In genomic region chr3:32194653-32195052, GRCh38 we compare ENCODE assay signal across 20 cellular contexts. TPM values are rescaled to one million over a fixed set of nuclear protein-coding genes. Genes with fewer than 3 reads are reported as not detected.
DNase-seq lines count a peak whose midpoint lies in the region; ATAC-seq, FAIRE-seq and TF ChIP-seq lines count a peak whose summit lies in the region.
"Had no signal": no experiment of that assay in that cellular context is flagged by ENCODE, and none has a peak within 500 bp of the region (broad histone marks: within the 10 kb centered on the region; RNA-seq: fewer than 3 reads in every experiment).

No MANE protein-coding gene starts in this region.

- no peak overlapping the region for H3K4me2 ChIP-seq in OCI-LY3 (ENCODE audit: low read length)
- H3K4me2 ChIP-seq in endothelial cell of umbilical vein (ENCODE audit: insufficient read depth, low read length): no peak overlapping the region
- H3K4me2 ChIP-seq: A549, KMS-11 had no signal

- no peaks in the 10 kb centered on the region for H3K27me3 Mint-ChIP-seq in progenitor cell of endocrine pancreas

- H3K27me3 ChIP-seq in heart right ventricle (no peaks in the 10 kb centered on the region), OCI-LY3 (ENCODE audit: low read depth, low read length) (peaks cover 3% of the 10 kb centered on the region; the same call in 1 of the 2 replicates), endothelial cell of umbilical vein (ENCODE audit: control insufficient read depth in 2 of 2, insufficient read depth in 2 of 2, low read length in 2 of 2) (peaks cover 0 to 7% of the 10 kb centered on the region in 2 experiments), spleen (replicated peaks in 1 of 7) (peaks cover 0 to 8% (median 0%) of the 10 kb centered on the region in 7 donors)

- TF ChIP-seq POLR2A in endothelial cell of umbilical vein (IDR thresholded peaks at IDR 0.05; ENCODE audit: low read depth, low read length) (no peak), spleen (IDR thresholded peaks at IDR 0.05) (no peak)

- no peak for DNase-seq in heart right ventricle
- DNase-seq in Right ventricle myocardium inferior (ENCODE audit: missing footprints): no peak
- DNase-seq in endothelial cell of umbilical vein (ENCODE audit: low read depth, low spot score): peak; percentile 33
- no peak for DNase-seq in progenitor cell of endocrine pancreas (ENCODE audit: low spot score, unreplicated experiment)
- no peak for DNase-seq in spleen
- DNase-seq: Caco-2; DMS53; MM.1S; NCI-H1105; NCI-H187 treated with DMSO at 0.1 percent for 48 hours; NCI-H2171 treated with DMSO at 0.1 percent for 48 hours; NCI-H524; NK-92 treated with Interleukin-12 subunit alpha and Interleukin-12 subunit beta, amount 100 ng/mL, for 24 hours had no signal

- no TSS peak for BruUV-seq in endothelial cell of umbilical vein (replicated peaks; lab: Mats Ljungman, UMichigan)

- H3K4me3 ChIP-seq in heart right ventricle: no peak overlapping the region
- H3K4me3 ChIP-seq in OCI-LY3 (ENCODE audit: low read length): no peak overlapping the region
- H3K4me3 ChIP-seq in endothelial cell of umbilical vein (replicated peaks in 1 of 3; ENCODE audit: insufficient read depth in 1 of 3, low read depth in 1 of 3, low read length in 3 of 3): no peak overlapping the region
- H3K4me3 ChIP-seq in spleen: no peak overlapping the region
- H3K4me3 ChIP-seq: A549, GM12878 had no signal

- TF ChIP-seq CTCF in heart right ventricle (IDR thresholded peaks at IDR 0.05) (no peak), OCI-LY3 (IDR thresholded peaks at IDR 0.05; ENCODE audit: low read depth, low read length) (no peak), endothelial cell of umbilical vein (IDR thresholded peaks at IDR 0.05; ENCODE audit: extremely low read depth in 1 of 2, insufficient read depth in 1 of 2, low read depth in 1 of 2, low read length in 2 of 2) (no peak), progenitor cell of endocrine pancreas (IDR thresholded peaks at IDR 0.05; ENCODE audit: unreplicated experiment) (no peak), spleen (IDR thresholded peaks at IDR 0.05 in 8 of 11, conservative IDR thresholded peaks at IDR 0.05 in 3 of 11) (no peak)

- no peaks in the 10 kb centered on the region for H3K9me3 Mint-ChIP-seq in progenitor cell of endocrine pancreas (ENCODE audit: low read depth)

- H3K79me2 ChIP-seq in OCI-LY3 (ENCODE audit: low read length) (no peaks in the 10 kb centered on the region), endothelial cell of umbilical vein (ENCODE audit: control insufficient read depth, insufficient read depth, low read length) (no peaks in the 10 kb centered on the region)

- H3K9me1 ChIP-seq in endothelial cell of umbilical vein (replicated peaks; ENCODE audit: control insufficient read depth, extremely low read depth, insufficient read depth, low read length): no peaks in the 10 kb centered on the region

- dilution Hi-C loops in endothelial cell of umbilical vein (cut with MboI; ENCODE audit: extremely low pct_ligation_motif_present, low sequenced_read_pairs): no loop called here

- peaks cover 15% of the 10 kb centered on the region for H3K4me1 Mint-ChIP-seq in progenitor cell of endocrine pancreas (ENCODE audit: low read depth)

- H3K36me3 ChIP-seq in heart right ventricle (no peaks in the 10 kb centered on the region), OCI-LY3 (replicated peaks; ENCODE audit: low read depth, low read length) (no peaks in the 10 kb centered on the region), endothelial cell of umbilical vein (ENCODE audit: control insufficient read depth in 2 of 2, extremely low read depth in 1 of 2, insufficient read depth in 2 of 2, low read length in 2 of 2) (no peaks in the 10 kb centered on the region), spleen (no peaks in the 10 kb centered on the region)

- CTCF ChIA-PET in endothelial cell of umbilical vein (lab: Charles Lee): no interaction called here

- no peaks in the 10 kb centered on the region for H3K36me3 Mint-ChIP-seq in progenitor cell of endocrine pancreas (ENCODE audit: insufficient read depth)

- H3K4me1 ChIP-seq in heart right ventricle (peaks cover 0 to 42% (median 18%) of the 10 kb centered on the region in 9 donors), OCI-LY3 (ENCODE audit: low read length) (peaks cover 9% of the 10 kb centered on the region), endothelial cell of umbilical vein (ENCODE audit: control insufficient read depth, extremely low read depth, insufficient read depth, low read length) (no peaks in the 10 kb centered on the region), spleen (no peaks in the 10 kb centered on the region)
- H3K4me1 ChIP-seq: A549, Caco-2 had no signal

- FAIRE-seq in endothelial cell of umbilical vein (lab: Jason Lieb, UNC): no peak
- FAIRE-seq: A549, GM12878 had no signal

- peak overlapping the region; percentile 82 for H3K27ac Mint-ChIP-seq in progenitor cell of endocrine pancreas

- H3K4me3 Mint-ChIP-seq in progenitor cell of endocrine pancreas (ENCODE audit: low read depth): no peak overlapping the region

- H4K20me1 ChIP-seq in OCI-LY3 (ENCODE audit: insufficient read depth, low read length) (no peaks in the 10 kb centered on the region), endothelial cell of umbilical vein (replicated peaks; ENCODE audit: control insufficient read depth, extremely low read depth, insufficient read depth, low read length) (no peaks in the 10 kb centered on the region)

- ATAC-seq in heart right ventricle: peak in 6 of 8 donors; percentile 30 to 73 (median 58)
- no peak for ATAC-seq in Right ventricle myocardium inferior
- no peak for ATAC-seq in GM19455 (IDR thresholded peaks at IDR 0.05; ENCODE audit: unreplicated experiment)
- ATAC-seq in GM18498 (IDR thresholded peaks at IDR 0.05; ENCODE audit: unreplicated experiment): no peak
- ATAC-seq: A549, GM12878, HCT116 had no signal

- POLR2A ChIA-PET in endothelial cell of umbilical vein (lab: Charles Lee): no interaction called here

- 0 out of 2 replicates have a peak overlapping the region, but pooled peaks have one; percentile 5 for H2AFZ ChIP-seq in OCI-LY3 (ENCODE audit: low read depth, low read length)
- H2AFZ ChIP-seq in endothelial cell of umbilical vein (ENCODE audit: low read depth, low read length): no peak overlapping the region

- H3K9me3 ChIP-seq in heart right ventricle (no peaks in the 10 kb centered on the region), OCI-LY3 (ENCODE audit: insufficient read depth, low read length) (no peaks in the 10 kb centered on the region), endothelial cell of umbilical vein (replicated peaks; ENCODE audit: control insufficient read depth, insufficient read depth, low read length) (no peaks in the 10 kb centered on the region), spleen (no peaks in the 10 kb centered on the region)
- H3K9me3 ChIP-seq: A549, Caco-2 had no signal

- H3K27ac ChIP-seq in heart right ventricle: peak overlapping the region in 5 of 10 donors; percentile 9 to 53 (median 37)
- no peak overlapping the region for H3K27ac ChIP-seq in OCI-LY3 (ENCODE audit: low read length)
- H3K27ac ChIP-seq in endothelial cell of umbilical vein (ENCODE audit: insufficient read depth, low read depth, low read length): no peak overlapping the region
- no peak overlapping the region for H3K27ac ChIP-seq in spleen
- H3K27ac ChIP-seq: A549, KMS-11 had no signal

- intact Hi-C loops in heart right ventricle (cut with DNase I): loop anchor here in 1 of 10 donors (5.0 kb wide), 1 partner anchor 93 kb away; no protein-coding TSS in a partner anchor
- intact Hi-C loops in Right ventricle myocardium inferior (cut with DNase I): no loop called here
- intact Hi-C loops in endothelial cell of umbilical vein (cut with micrococcal nuclease): no loop called here
- intact Hi-C loops in spleen (cut with DNase I; ENCODE audit: low total_unique reads): no loop called here

- 74 to 78% methylated on average over 1 of the region's 1 CpG for WGBS in heart right ventricle, 2 donors
- 84 to 100% (median 90%) methylated on average over 1 of the region's 1 CpG for WGBS in spleen, 5 donors

- H3K9ac ChIP-seq in OCI-LY3 (ENCODE audit: low read length): no peak overlapping the region
- no peak overlapping the region for H3K9ac ChIP-seq in endothelial cell of umbilical vein (replicated peaks; ENCODE audit: extremely low read depth, insufficient read depth, low read length)
- H3K9ac ChIP-seq: KMS-11 had no signal

TF ChIP-seq in endothelial cell of umbilical vein, 7 proteins besides CTCF, POLR2A, EP300 and RAD21:
- TF ChIP-seq MAX (IDR thresholded peaks at IDR 0.05; ENCODE audit: insufficient read depth, insufficient read length): no peak
- no peak for TF ChIP-seq GATA2 (IDR thresholded peaks at IDR 0.05; ENCODE audit: insufficient read depth, insufficient read length, low read depth, low read length)
- no peak for TF ChIP-seq MYC (IDR thresholded peaks at IDR 0.05; ENCODE audit: low read depth, low read length)
- no peak for TF ChIP-seq EZH2 (IDR thresholded peaks at IDR 0.05; ENCODE audit: borderline replicate concordance, low read depth, low read length, severe bottlenecking)
- no peak for TF ChIP-seq JUN (IDR thresholded peaks at IDR 0.05; ENCODE audit: borderline replicate concordance, insufficient read depth, insufficient read length, low read depth)
- no peak for TF ChIP-seq FOS (IDR thresholded peaks at IDR 0.05; ENCODE audit: borderline replicate concordance, insufficient read depth, low read length)
- no peak for TF ChIP-seq POLR2AphosphoS5 (IDR thresholded peaks at IDR 0.05; ENCODE audit: insufficient read depth, low read depth, low read length)

RNA-seq across cellular contexts. Expression of gene CMTM8, which starts 43.8 kb away (rescaled TPM):
- total RNA-seq in heart right ventricle (1 to 10 TPM; 2.1 to 6.9 (median 3.4) TPM), Right ventricle myocardium inferior (6.3 TPM), endothelial cell of umbilical vein (7.3 and 8.1 TPM in 2 replicates), progenitor cell of endocrine pancreas (33.8 and 39.1 TPM in 2 replicates), spleen (1 to 10 TPM; 1.0 to 3.5 (median 2.2) TPM)
- polyA plus RNA-seq in heart right ventricle (1 to 10 TPM; 8.3 to 8.4 TPM), endothelial cell of umbilical vein (11.8 and 11.9 TPM in 2 replicates), spleen (1 to 10 TPM in 2 of 3 donors, under 1 TPM in 1; 0.61 to 1.5 (median 1.4) TPM)
- polyA plus RNA-seq in endothelial cell of umbilical vein (2011; cell fraction: cytosol; rRNA removed): 5.4 and 5.8 TPM in 2 replicates
- polyA plus RNA-seq in endothelial cell of umbilical vein (2011; cell fraction: nucleus; rRNA removed): 4.3 and 4.5 TPM in 2 replicates
- 4.5 and 5.3 TPM in 2 replicates for polyA plus RNA-seq in endothelial cell of umbilical vein (2012)
- 4.0 and 4.8 TPM in 2 replicates for polyA minus RNA-seq in endothelial cell of umbilical vein
- not detected for polyA minus RNA-seq in endothelial cell of umbilical vein (2011; cell fraction: cytosol; rRNA and poly(A)+ RNA removed)
- 2.4 and 2.5 TPM in 2 replicates for polyA minus RNA-seq in endothelial cell of umbilical vein (2011; cell fraction: nucleus; rRNA and poly(A)+ RNA removed)

Comparison
In these comparisons a context has a peak if more than half of its experiments do, and no peak if none do; other contexts are left out.
1. ATAC-seq: peak in heart right ventricle (6 of 8); none in Right ventricle myocardium inferior (single experiment), GM19455 (single experiment) and GM18498 (single experiment).